2 cellular contexts compared by ENCODE assay signal in genomic region chr2:18911416-18911815, GRCh38.
TF ChIP-seq lines count a peak whose summit lies in the region.

No MANE protein-coding gene starts in this region.

TF ChIP-seq in HEK293, 187 proteins besides CTCF, POLR2A, EP300 and RAD21 (continued from another document):
- TF ChIP-seq ZNF398 (tag by site-specific recombination; IDR thresholded peaks at IDR 0.05) (peak; percentile 21; the same call in 1 of the 2 replicates), ZFHX2 (tag by site-specific recombination; conservative IDR thresholded peaks at IDR 0.05) (peak; percentile 86), ZSCAN4 (tag by site-specific recombination; IDR thresholded peaks at IDR 0.05) (peak; percentile 50; the same call in 1 of the 2 replicates), EGR2 (tag by site-specific recombination; IDR thresholded peaks at IDR 0.05; ENCODE audit: low read depth) (peak; percentile 73)
TF ChIP-seq in HEK293: peak in this region for 4.

TF ChIP-seq in GM23338, 12 proteins besides CTCF, POLR2A, EP300 and RAD21 (continued from another document):
- no peak for TF ChIP-seq REST (IDR thresholded peaks at IDR 0.05; ENCODE audit: unreplicated experiment)
- no peak for TF ChIP-seq NANOG (IDR thresholded peaks at IDR 0.05; ENCODE audit: borderline replicate concordance)
- no peak for TF ChIP-seq JUNB (IDR thresholded peaks at IDR 0.05; ENCODE audit: unreplicated experiment)
- no peak for TF ChIP-seq ZNF331 (CRISPR knock-in tag; IDR thresholded peaks at IDR 0.05; ENCODE audit: low read depth)
- no peak for TF ChIP-seq ZNF114 (CRISPR knock-in tag; IDR thresholded peaks at IDR 0.05)
